1 cellular context compared by ENCODE assay signal in genomic region chr1:151130837-151131586, GRCh38.
TF ChIP-seq lines count a peak whose summit lies in the region.

No MANE protein-coding gene starts in this region.

TF ChIP-seq in H1, 55 proteins besides CTCF, POLR2A, EP300 and RAD21:
- no peak for TF ChIP-seq CHD1 (IDR thresholded peaks at IDR 0.05; ENCODE audit: low read depth, low read length)
- TF ChIP-seq SRF (IDR thresholded peaks at IDR 0.05; ENCODE audit: low read depth, low read length) = no peak
- peak; percentile 37; the same call in 1 of the 2 replicates for TF ChIP-seq TEAD4 (IDR thresholded peaks at IDR 0.05; ENCODE audit: low read depth, low read length)
- TF ChIP-seq PHF8 (conservative IDR thresholded peaks at IDR 0.05; ENCODE audit: low read depth, low read length) = no peak
- TF ChIP-seq POLR2AphosphoS5 (IDR thresholded peaks at IDR 0.05; ENCODE audit: low read depth, low read length) = peak; percentile 77
- TF ChIP-seq BACH1 (IDR thresholded peaks at IDR 0.05; ENCODE audit: low read length) = peak; percentile 9; the same call in 1 of the 2 replicates
- TF ChIP-seq CREB1 (IDR thresholded peaks at IDR 0.05) = peak; percentile 77
- TF ChIP-seq TBP (IDR thresholded peaks at IDR 0.05; ENCODE audit: low read depth, low read length) = peak; percentile 56; the same call in 1 of the 2 replicates
- no peak for TF ChIP-seq RNF2 (IDR thresholded peaks at IDR 0.05; ENCODE audit: borderline replicate concordance, low read depth, low read length, missing control alignments, poor library complexity, severe bottlenecking)
- TF ChIP-seq MAX (IDR thresholded peaks at IDR 0.05) = peak; percentile 67
- TF ChIP-seq SP2 (IDR thresholded peaks at IDR 0.05; ENCODE audit: low read length) = peak; percentile 57
- no peak for TF ChIP-seq SAP30 (IDR thresholded peaks at IDR 0.05; ENCODE audit: insufficient read depth, insufficient replicate concordance, low read length)
- TF ChIP-seq TCF12 (IDR thresholded peaks at IDR 0.05; ENCODE audit: low read depth, low read length) = no peak
- no peak for TF ChIP-seq SIN3A (conservative IDR thresholded peaks at IDR 0.05 in 1 of 2, IDR thresholded peaks at IDR 0.05 in 1 of 2; ENCODE audit: low read depth in 1 of 2, low read length in 2 of 2)
- TF ChIP-seq TAF1 (IDR thresholded peaks at IDR 0.05; ENCODE audit: low read depth, low read length) = 0 out of 2 replicates have a peak, but pooled peaks have one; percentile 41
- no peak for TF ChIP-seq USF2 (IDR thresholded peaks at IDR 0.05; ENCODE audit: low read length)
- TF ChIP-seq KDM1A (IDR thresholded peaks at IDR 0.05; ENCODE audit: borderline replicate concordance, low read length) = peak; percentile 95
- peak; percentile 75 for TF ChIP-seq E2F6 (IDR thresholded peaks at IDR 0.05)
- no peak for TF ChIP-seq KDM5A (IDR thresholded peaks at IDR 0.05; ENCODE audit: low read length)
- TF ChIP-seq POU5F1 (IDR thresholded peaks at IDR 0.05; ENCODE audit: low read depth, low read length) = no peak
- no peak for TF ChIP-seq GTF2F1 (IDR thresholded peaks at IDR 0.05; ENCODE audit: borderline replicate concordance, low read depth, low read length)
- no peak for TF ChIP-seq TAF7 (optimal IDR thresholded peaks at IDR 0.05; ENCODE audit: borderline replicate concordance, low read depth, low read length)
- no peak for TF ChIP-seq BRCA1 (IDR thresholded peaks at IDR 0.05; ENCODE audit: low read depth, low read length)
- TF ChIP-seq SP1 (IDR thresholded peaks at IDR 0.05; ENCODE audit: low read depth, low read length) = peak; percentile 94
- TF ChIP-seq CHD2 (IDR thresholded peaks at IDR 0.05; ENCODE audit: low read length) = peak; percentile 80
- no peak for TF ChIP-seq CBX5 (IDR thresholded peaks at IDR 0.05; ENCODE audit: low read depth, low read length)
